Comparison of ENCODE assay signal across 18 cellular contexts in the genomic region with DNA sequence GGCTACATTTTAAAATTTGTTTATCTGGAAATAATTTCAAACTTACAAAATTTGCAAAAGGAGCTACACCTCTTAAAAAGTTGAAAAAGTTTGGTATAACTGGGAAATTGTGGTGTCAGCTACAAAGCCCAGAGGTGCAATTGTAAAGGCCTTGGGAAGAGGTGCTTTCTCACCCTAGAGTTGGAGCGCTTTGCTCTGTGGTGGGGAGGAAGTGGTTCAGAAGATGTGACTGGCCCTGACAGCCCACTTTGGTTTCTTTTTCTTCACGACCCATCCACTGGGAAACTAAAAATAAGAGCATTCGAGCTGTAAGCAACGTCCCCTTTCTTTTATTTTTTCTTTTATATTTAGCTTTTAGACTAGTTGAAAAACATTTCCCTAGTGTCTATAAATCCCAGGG.
DNase-seq lines count a peak whose midpoint lies in the region; ATAC-seq and TF ChIP-seq lines count a peak whose summit lies in the region.
"Had no signal": no experiment of that assay in that cellular context is flagged by ENCODE, and none has a peak within 500 bp of the region (broad histone marks: within the 10 kb centered on the region; RNA-seq: fewer than 3 reads in every experiment).

No MANE protein-coding gene starts in this region.

- peaks cover 5% of the 10 kb centered on the region for H3K36me3 Mint-ChIP-seq in nephron progenitor cell (ENCODE audit: low read depth)

- H2AFZ ChIP-seq in OCI-LY7 (ENCODE audit: low read length) = 0 out of 2 replicates have a peak overlapping the region, but pooled peaks have one; percentile 9

- ATAC-seq in GM18858 (IDR thresholded peaks at IDR 0.05; ENCODE audit: unreplicated experiment) (peak; percentile 47), GM21423 (IDR thresholded peaks at IDR 0.05; ENCODE audit: unreplicated experiment) (peak; percentile 93), HG03039 (IDR thresholded peaks at IDR 0.05; ENCODE audit: unreplicated experiment) (peak; percentile 74)
- ATAC-seq: left cardiac atrium; stimulated activated naive CD8-positive, alpha-beta T cell treated with anti-CD3 and anti-CD28 coated beads, Interleukin-15, amount 100 ng/mL, for 72 hours had no signal

- H4K20me1 ChIP-seq in OCI-LY7 (ENCODE audit: insufficient read depth, low read length) = no peaks in the 10 kb centered on the region

- no peak overlapping the region for H3K4me3 ChIP-seq in OCI-LY7 (ENCODE audit: low read depth, low read length, poor library complexity, severe bottlenecking)
- H3K4me3 ChIP-seq: right atrium auricular region had no signal

- H3K27me3 Mint-ChIP-seq in nephron progenitor cell (ENCODE audit: low read depth, poor library complexity) = peaks cover 4% of the 10 kb centered on the region

- no peaks in the 10 kb centered on the region for H3K36me3 ChIP-seq in OCI-LY7 (ENCODE audit: insufficient read depth, low read length)
- H3K36me3 ChIP-seq: right atrium auricular region had no signal

- DNase-seq in OCI-LY7 (ENCODE audit: low spot score) (no peak), HUDEP-2 (lab: John Stamatoyannopoulos, UW; ENCODE audit: unreplicated experiment in 76 of 76) (no peak), nephron progenitor cell (no peak), A172 (ENCODE audit: low spot score) (no peak), NCI-H2107 treated with DMSO at 0.1 percent for 48 hours (lab: John Stamatoyannopoulos, UW; ENCODE audit: unreplicated experiment) (no peak)
- DNase-seq: activated CD4-positive, CD25-positive, alpha-beta regulatory T cell; activated T-cell treated with anti-CD3 and anti-CD28 coated beads, Interleukin-2, amount 50 U/mL, for 1 hour; C1 segment of cervical spinal cord; cerebellar nuclear complex; HCEC 1CT; head of caudate nucleus; left cardiac atrium; OCI-M1; stimulated activated naive CD8-positive, alpha-beta T cell treated with anti-CD3 and anti-CD28 coated beads, Interleukin-15, amount 100 ng/mL, for 72 hours had no signal

- no peaks in the 10 kb centered on the region for H3K9me3 ChIP-seq in OCI-LY7 (ENCODE audit: low read length)
- H3K9me3 ChIP-seq: right atrium auricular region had no signal

- intact Hi-C loops in OCI-LY7 (cut with micrococcal nuclease; ENCODE audit: unreplicated experiment) = no loop called here

- no peaks in the 10 kb centered on the region for H3K4me1 Mint-ChIP-seq in nephron progenitor cell
- H3K4me1 Mint-ChIP-seq: stimulated activated naive CD8-positive, alpha-beta T cell treated with anti-CD3 and anti-CD28 coated beads, Interleukin-15, amount 100 ng/mL, for 72 hours had no signal

- H3K4me2 ChIP-seq in OCI-LY7 (ENCODE audit: low read length) = no peak overlapping the region

- no peaks in the 10 kb centered on the region for H3K79me2 ChIP-seq in OCI-LY7 (ENCODE audit: insufficient read depth, low read depth, low read length)

- no peak overlapping the region for H3K4me3 Mint-ChIP-seq in nephron progenitor cell
- H3K4me3 Mint-ChIP-seq: stimulated activated naive CD8-positive, alpha-beta T cell treated with anti-CD3 and anti-CD28 coated beads, Interleukin-15, amount 100 ng/mL, for 72 hours had no signal

- H3K27ac ChIP-seq in OCI-LY7 (ENCODE audit: low read depth, low read length, poor library complexity, severe bottlenecking) = no peak overlapping the region
- H3K27ac ChIP-seq: right atrium auricular region had no signal

- no peaks in the 10 kb centered on the region for H3K4me1 ChIP-seq in OCI-LY7 (ENCODE audit: insufficient read depth, low read length, poor library complexity, severe bottlenecking)
- H3K4me1 ChIP-seq: right atrium auricular region had no signal

- BruUV-seq in OCI-LY7 (replicated peaks; lab: Mats Ljungman, UMichigan) = no TSS peak

- H3K9me3 Mint-ChIP-seq in nephron progenitor cell = peaks cover 8% of the 10 kb centered on the region

- H3K9me2 ChIP-seq in OCI-LY7 (ENCODE audit: insufficient read depth, low read length) = no peaks in the 10 kb centered on the region

- POLR2A ChIA-PET in OCI-LY7 (lab: Charles Lee) = interaction anchor here (0.6 to 1.8 kb wide), 10 partner anchors 11 to 293 kb away, joined by 3 to 6 read pairs (median 3); no protein-coding TSS in a partner anchor

- no peak overlapping the region for H3K27ac Mint-ChIP-seq in nephron progenitor cell
- H3K27ac Mint-ChIP-seq: stimulated activated naive CD8-positive, alpha-beta T cell treated with anti-CD3 and anti-CD28 coated beads, Interleukin-15, amount 100 ng/mL, for 72 hours had no signal

- TF ChIP-seq CTCF in OCI-LY7 (conservative IDR thresholded peaks at IDR 0.05; ENCODE audit: low read length) (no peak), nephron progenitor cell (IDR thresholded peaks at IDR 0.05) (no peak)

- CTCF ChIA-PET in OCI-LY7 (lab: Charles Lee; ENCODE audit: unreplicated experiment) = no interaction called here
